In genomic region chr5:113354056-113354455, GRCh38 we compare ENCODE assay signal across 19 cellular contexts.
DNase-seq lines count a peak whose midpoint lies in the region; ATAC-seq, FAIRE-seq and TF ChIP-seq lines count a peak whose summit lies in the region.
"Had no signal": no experiment of that assay in that cellular context is flagged by ENCODE, and none has a peak within 500 bp of the region (broad histone marks: within the 10 kb centered on the region; RNA-seq: fewer than 3 reads in every experiment).

No MANE protein-coding gene starts in this region.

- no peak for TF ChIP-seq CTCF in bronchial epithelial cell (IDR thresholded peaks at IDR 0.05; ENCODE audit: insufficient read depth, low read length, severe bottlenecking)

- FAIRE-seq in bronchial epithelial cell (lab: Jason Lieb, UNC), result no peak
- FAIRE-seq: HepG2 had no signal

- no peak for ATAC-seq in GM18861 (IDR thresholded peaks at IDR 0.05; ENCODE audit: unreplicated experiment)
- ATAC-seq: HepG2 had no signal

- DNase-seq in Daoy (ENCODE audit: low read depth) (peak; percentile 58), M059J (ENCODE audit: low read depth) (peak; percentile 35), bronchial epithelial cell (ENCODE audit: low read depth) (peak; percentile 77), left kidney (ENCODE audit: low read depth, low spot score) (peak; percentile 43), midbrain (lab: John Stamatoyannopoulos, UW) (no peak)
- no peak for DNase-seq in stimulated activated CD4-positive, alpha-beta T cell treated with anti-CD3 and anti-CD28 coated beads, Interleukin-2, amount 100 ng/mL, for 48 hours
- DNase-seq: CD8-positive, alpha-beta memory T cell; DMS 273 treated with DMSO at 0.1 percent for 48 hours; MM.1S; NCI-H1105 treated with DMSO at 0.1 percent for 48 hours; NCI-H187 treated with DMSO at 0.1 percent for 48 hours; NCI-H2171 treated with DMSO at 0.1 percent for 48 hours; NCI-H510A; NCI-H82; RPMI8226 had no signal

- H3K27me3 ChIP-seq in bronchial epithelial cell (ENCODE audit: control insufficient read depth, insufficient read depth, low read length), result no peaks in the 10 kb centered on the region
- H3K27me3 ChIP-seq: BLaER1, SJSA1 had no signal

- no peak overlapping the region for H3K4me3 ChIP-seq in bronchial epithelial cell (ENCODE audit: low read depth, low read length)
- H3K4me3 ChIP-seq: BLaER1, SJSA1 had no signal

- peaks cover 3% of the 10 kb centered on the region for H3K36me3 ChIP-seq in bronchial epithelial cell (ENCODE audit: control insufficient read depth, insufficient read depth, low read length)
- H3K36me3 ChIP-seq: BLaER1, SJSA1 had no signal

Comparison
In these comparisons a context has a peak if more than half of its experiments do, and no peak if none do; other contexts are left out.
1. DNase-seq: peak in Daoy (single experiment), M059J (single experiment), bronchial epithelial cell (single experiment) and left kidney (single experiment); none in stimulated activated CD4-positive, alpha-beta T cell treated with anti-CD3 and anti-CD28 coated beads, Interleukin-2, amount 100 ng/mL, for 48 hours (0 of 2) and midbrain (single experiment).